In the genomic region with DNA sequence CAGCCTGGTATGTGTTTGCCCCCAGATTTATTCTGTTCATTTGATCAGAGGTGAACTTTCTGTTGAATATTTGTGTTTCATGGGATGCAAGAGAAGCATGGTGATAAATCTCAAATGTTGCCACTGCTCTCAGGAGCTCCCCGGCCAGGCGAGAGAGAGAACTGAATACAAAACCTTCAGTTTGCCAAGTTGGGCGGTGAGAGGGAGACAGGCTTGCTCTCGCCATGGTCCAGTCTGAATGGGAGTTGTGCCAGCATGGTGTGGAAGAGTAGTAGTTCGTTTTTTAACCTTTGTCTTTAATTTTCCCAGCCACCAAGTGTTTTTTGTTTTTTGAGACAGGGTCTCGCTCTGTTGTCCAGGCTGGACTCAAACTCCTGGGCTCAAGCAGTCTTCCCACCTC, we compare ENCODE assay signal across 11 cellular contexts. TPM values are rescaled to one million over a fixed set of nuclear protein-coding genes. Genes with fewer than 3 reads are reported as not detected.
DNase-seq lines count a peak whose midpoint lies in the region; ATAC-seq and TF ChIP-seq lines count a peak whose summit lies in the region.
"Had no signal": no experiment of that assay in that cellular context is flagged by ENCODE, and none has a peak within 500 bp of the region (broad histone marks: within the 10 kb centered on the region; RNA-seq: fewer than 3 reads in every experiment).

No MANE protein-coding gene starts in this region.

- H3K4me1 Mint-ChIP-seq in CD8-positive, alpha-beta T cell (ENCODE audit: low read depth): peaks cover 64% of the 10 kb centered on the region
- peaks cover 63% of the 10 kb centered on the region for H3K4me1 Mint-ChIP-seq in activated CD8-positive, alpha-beta T cell treated with anti-CD3 and anti-CD28 coated beads for 36 hours (ENCODE audit: low read depth)
- peaks cover 62 to 66% of the 10 kb centered on the region in 2 donors for H3K4me1 Mint-ChIP-seq in immature natural killer cell
- peaks cover 34% of the 10 kb centered on the region for H3K4me1 Mint-ChIP-seq in T-helper 2 cell treated with Interferon-gamma antibody and Interleukin-4, amounts not matched to agents 5 μg/mL and 100 μg/mL, for 36 hours (ENCODE audit: low read depth)

- H3K27ac ChIP-seq in A673 (ENCODE audit: low read depth, low read length, poor library complexity, severe bottlenecking): peak overlapping the region; percentile 98
- no peak overlapping the region for H3K27ac ChIP-seq in CD8-positive, alpha-beta T cell (ENCODE audit: low read depth, low read length)
- H3K27ac ChIP-seq: PC-9 had no signal

- BruUV-seq in A673 (replicated peaks; lab: Mats Ljungman, UMichigan): no TSS peak

- H3K4me3 ChIP-seq in A673 (ENCODE audit: low read depth, low read length, poor library complexity, severe bottlenecking): no peak overlapping the region
- no peak overlapping the region for H3K4me3 ChIP-seq in CD8-positive, alpha-beta T cell (ENCODE audit: low read depth, low read length)
- H3K4me3 ChIP-seq: PC-9 had no signal

- DNase-seq in A673 (ENCODE audit: low spot score): no peak
- no peak for DNase-seq in CD8-positive, alpha-beta T cell
- no peak for DNase-seq in activated CD8-positive, alpha-beta T cell treated with anti-CD3 and anti-CD28 coated beads for 36 hours
- no peak for DNase-seq in immature natural killer cell
- no peak for DNase-seq in NCI-H187 treated with DMSO at 0.1 percent for 48 hours (lab: John Stamatoyannopoulos, UW)
- no peak for DNase-seq in EL
- DNase-seq in T-helper 2 cell treated with Interferon-gamma antibody and Interleukin-4, amounts not matched to agents 5 μg/mL and 100 μg/mL, for 36 hours (ENCODE audit: low spot score): no peak
- no peak for DNase-seq in NCI-H82 (lab: John Stamatoyannopoulos, UW)
- DNase-seq: mammary epithelial cell, PC-9 had no signal

- no peaks in the 10 kb centered on the region for H3K27me3 ChIP-seq in A673 (replicated peaks; ENCODE audit: insufficient read depth, low read depth, low read length, poor library complexity)
- H3K27me3 ChIP-seq in CD8-positive, alpha-beta T cell (ENCODE audit: insufficient read depth, low read length): no peaks in the 10 kb centered on the region
- H3K27me3 ChIP-seq: breast epithelium had no signal

- H3K9me3 ChIP-seq in A673 (ENCODE audit: low read depth, low read length, poor library complexity, severe bottlenecking): no peaks in the 10 kb centered on the region
- H3K9me3 ChIP-seq in CD8-positive, alpha-beta T cell (ENCODE audit: low read length): no peaks in the 10 kb centered on the region
- H3K9me3 ChIP-seq: breast epithelium had no signal

- no peak overlapping the region for H3K4me3 Mint-ChIP-seq in CD8-positive, alpha-beta T cell
- H3K4me3 Mint-ChIP-seq in activated CD8-positive, alpha-beta T cell treated with anti-CD3 and anti-CD28 coated beads for 36 hours: no peak overlapping the region
- H3K4me3 Mint-ChIP-seq in immature natural killer cell: peak overlapping the region in 3 of 5 donors; percentile 14 to 47 (median 25)
- no peak overlapping the region for H3K4me3 Mint-ChIP-seq in T-helper 2 cell treated with Interferon-gamma antibody and Interleukin-4, amounts not matched to agents 5 μg/mL and 100 μg/mL, for 36 hours

- intact Hi-C loops in A673 (cut with micrococcal nuclease; ENCODE audit: unreplicated experiment): loop anchor here (5.0 kb wide), 1 partner anchor 164 kb away; no protein-coding TSS in a partner anchor
- intact Hi-C loops in CD8-positive, alpha-beta T cell (cut with DNase I, micrococcal nuclease): loop anchor here (5.0 to 10.0 kb wide), 6 partner anchors 106 to 591 kb away; partner anchors contain the start of genes MIGA2 (in 1 of the 2) and TOR1B (in 1 of the 2)
- intact Hi-C loops in activated CD8-positive, alpha-beta T cell treated with anti-CD3 and anti-CD28 coated beads for 36 hours (cut with micrococcal nuclease): no loop called here

- peak overlapping the region; percentile 84 for H3K27ac Mint-ChIP-seq in CD8-positive, alpha-beta T cell
- peak overlapping the region; percentile 61 for H3K27ac Mint-ChIP-seq in activated CD8-positive, alpha-beta T cell treated with anti-CD3 and anti-CD28 coated beads for 36 hours
- peak overlapping the region in 5 of 6 donors; percentile 20 to 89 (median 44) for H3K27ac Mint-ChIP-seq in immature natural killer cell
- no peak overlapping the region for H3K27ac Mint-ChIP-seq in T-helper 2 cell treated with Interferon-gamma antibody and Interleukin-4, amounts not matched to agents 5 μg/mL and 100 μg/mL, for 36 hours

- no peak for ATAC-seq in CD8-positive, alpha-beta T cell
- no peak for ATAC-seq in activated CD8-positive, alpha-beta T cell treated with anti-CD3 and anti-CD28 coated beads for 36 hours

- TF ChIP-seq CTCF in A673 (conservative IDR thresholded peaks at IDR 0.05; ENCODE audit: low read depth, low read length): no peak
- no peak for TF ChIP-seq CTCF in CD8-positive, alpha-beta T cell (IDR thresholded peaks at IDR 0.05)
- no peak for TF ChIP-seq CTCF in activated CD8-positive, alpha-beta T cell treated with anti-CD3 and anti-CD28 coated beads for 36 hours (IDR thresholded peaks at IDR 0.05)

- H3K9me3 Mint-ChIP-seq in CD8-positive, alpha-beta T cell: no peaks in the 10 kb centered on the region
- no peaks in the 10 kb centered on the region for H3K9me3 Mint-ChIP-seq in activated CD8-positive, alpha-beta T cell treated with anti-CD3 and anti-CD28 coated beads for 36 hours
- H3K9me3 Mint-ChIP-seq in immature natural killer cell: no peaks in the 10 kb centered on the region
- no peaks in the 10 kb centered on the region for H3K9me3 Mint-ChIP-seq in T-helper 2 cell treated with Interferon-gamma antibody and Interleukin-4, amounts not matched to agents 5 μg/mL and 100 μg/mL, for 36 hours

- no peaks in the 10 kb centered on the region for H3K27me3 Mint-ChIP-seq in CD8-positive, alpha-beta T cell (ENCODE audit: low read depth)
- no peaks in the 10 kb centered on the region for H3K27me3 Mint-ChIP-seq in activated CD8-positive, alpha-beta T cell treated with anti-CD3 and anti-CD28 coated beads for 36 hours
- peaks cover 7 to 30% (median 18%) of the 10 kb centered on the region in 3 donors for H3K27me3 Mint-ChIP-seq in immature natural killer cell (ENCODE audit: low read depth in 3 of 3)
- H3K27me3 Mint-ChIP-seq in T-helper 2 cell treated with Interferon-gamma antibody and Interleukin-4, amounts not matched to agents 5 μg/mL and 100 μg/mL, for 36 hours (ENCODE audit: low read depth): no peaks in the 10 kb centered on the region

- peaks cover 40% of the 10 kb centered on the region for H3K4me1 ChIP-seq in A673 (ENCODE audit: insufficient read depth, low read length, poor library complexity, severe bottlenecking)
- H3K4me1 ChIP-seq in CD8-positive, alpha-beta T cell (ENCODE audit: insufficient read depth, low read length): peaks cover 51% of the 10 kb centered on the region

- CTCF ChIA-PET in A673 (lab: Charles Lee): no interaction called here
- CTCF ChIA-PET in CD8-positive, alpha-beta T cell (lab: Charles Lee): interaction anchor here (0.7 to 7.6 kb wide), 6 partner anchors 13 to 498 kb away, joined by 3 to 74 read pairs (median 3); partner anchors contain the start of gene ASB6
- CTCF ChIA-PET in activated CD8-positive, alpha-beta T cell treated with anti-CD3 and anti-CD28 coated beads for 36 hours (lab: Charles Lee): interaction anchor here (2.5 to 10.1 kb wide), 2 partner anchors 162 to 488 kb away, joined by 7 to 131 read pairs; no protein-coding TSS in a partner anchor

- POLR2A ChIA-PET in A673 (lab: Charles Lee; ENCODE audit: low non-redundant PET): no interaction called here
- POLR2A ChIA-PET in CD8-positive, alpha-beta T cell (lab: Charles Lee): no interaction called here
- POLR2A ChIA-PET in activated CD8-positive, alpha-beta T cell treated with anti-CD3 and anti-CD28 coated beads for 36 hours (lab: Charles Lee): interaction anchor here (0.7 to 3.3 kb wide), 3 partner anchors 9 to 502 kb away, joined by 3 to 21 read pairs (median 8); partner anchors contain the start of gene ASB6

- H3K36me3 ChIP-seq in A673 (ENCODE audit: insufficient read depth, low read length, poor library complexity, severe bottlenecking): peaks cover 10% of the 10 kb centered on the region
- H3K36me3 ChIP-seq in CD8-positive, alpha-beta T cell (ENCODE audit: insufficient read depth, low read length): peaks cover 7% of the 10 kb centered on the region
- H3K36me3 ChIP-seq: breast epithelium had no signal

- peaks cover 40% of the 10 kb centered on the region for H3K36me3 Mint-ChIP-seq in CD8-positive, alpha-beta T cell
- H3K36me3 Mint-ChIP-seq in activated CD8-positive, alpha-beta T cell treated with anti-CD3 and anti-CD28 coated beads for 36 hours (ENCODE audit: low read depth): peaks cover 41% of the 10 kb centered on the region
- no peaks in the 10 kb centered on the region for H3K36me3 Mint-ChIP-seq in immature natural killer cell
- H3K36me3 Mint-ChIP-seq in T-helper 2 cell treated with Interferon-gamma antibody and Interleukin-4, amounts not matched to agents 5 μg/mL and 100 μg/mL, for 36 hours (ENCODE audit: low read depth): peaks cover 27% of the 10 kb centered on the region

RNA-seq across cellular contexts. Expression of gene NTMT1, which starts 2.7 kb away (rescaled TPM):
- 82.8 and 87.1 TPM in 2 replicates for total RNA-seq in A673 (2021)
- total RNA-seq in CD8-positive, alpha-beta T cell: 10 to 100 TPM; 48.1 to 51.1 TPM
- 10 to 100 TPM; 69.5 to 74.4 TPM for total RNA-seq in activated CD8-positive, alpha-beta T cell treated with anti-CD3 and anti-CD28 coated beads for 36 hours
- 10 to 100 TPM; 33.8 to 41.3 (median 35.8) TPM for polyA plus RNA-seq in immature natural killer cell

RNA-seq across cellular contexts. Expression of gene C9orf50, which starts 7.8 kb away (rescaled TPM):
- total RNA-seq in A673 (2021): 0.28 TPM in 1 of 2 replicates, not detected in the other
- under 1 TPM in 1 of 2 experiments, not detected in 1; 0.19 TPM for total RNA-seq in CD8-positive, alpha-beta T cell
- total RNA-seq in activated CD8-positive, alpha-beta T cell treated with anti-CD3 and anti-CD28 coated beads for 36 hours: not detected
- polyA plus RNA-seq in immature natural killer cell: not detected
- total RNA-seq: mammary epithelial cell, PC-9 had no signal
- polyA plus RNA-seq: mammary epithelial cell had no signal

RNA-seq across cellular contexts. Expression of gene ASB6, which starts 13.2 kb away (rescaled TPM):
- total RNA-seq in A673 (2021): 30.4 and 36.5 TPM in 2 replicates
- 10 to 100 TPM; 39.9 to 42.0 TPM for total RNA-seq in CD8-positive, alpha-beta T cell
- total RNA-seq in activated CD8-positive, alpha-beta T cell treated with anti-CD3 and anti-CD28 coated beads for 36 hours: 10 to 100 TPM; 16.6 TPM
- polyA plus RNA-seq in immature natural killer cell: 10 to 100 TPM; 13.9 to 26.6 (median 19.9) TPM

RNA-seq across cellular contexts. Expression of gene PRRX2, which starts 36.7 kb away (rescaled TPM):
- 12.7 and 16.6 TPM in 2 replicates for total RNA-seq in A673 (2021)
- not detected for total RNA-seq in CD8-positive, alpha-beta T cell
- 1 to 10 TPM in 1 of 2 experiments, under 1 TPM in 1; 0.85 to 1.2 TPM for total RNA-seq in activated CD8-positive, alpha-beta T cell treated with anti-CD3 and anti-CD28 coated beads for 36 hours
- polyA plus RNA-seq in immature natural killer cell: under 1 TPM in 1 of 3 donors, not detected in 2; 0.18 TPM
- polyA plus RNA-seq: mammary epithelial cell had no signal

Comparison
In these comparisons a context has a peak if more than half of its experiments do, and no peak if none do; other contexts are left out.
1. H3K4me3 Mint-ChIP-seq: peak in immature natural killer cell (3 of 5); none in CD8-positive, alpha-beta T cell (single experiment), activated CD8-positive, alpha-beta T cell treated with anti-CD3 and anti-CD28 coated beads for 36 hours (single experiment) and T-helper 2 cell treated with Interferon-gamma antibody and Interleukin-4, amounts not matched to agents 5 μg/mL and 100 μg/mL, for 36 hours (single experiment).